6 cellular contexts compared by ENCODE assay signal in genomic region chr5:152285764-152286163, GRCh38.
"Had no signal": no experiment of that assay in that cellular context is flagged by ENCODE, and none has a peak within 500 bp of the region (broad histone marks: within the 10 kb centered on the region; RNA-seq: fewer than 3 reads in every experiment).

No MANE protein-coding gene starts in this region.

- H3K27ac ChIP-seq: HL-60 had no signal

- DNase-seq: GOT3, H7, HCEC 1CT, IMR-90, KG1 had no signal
